10 cellular contexts compared by ENCODE assay signal in the genomic region with DNA sequence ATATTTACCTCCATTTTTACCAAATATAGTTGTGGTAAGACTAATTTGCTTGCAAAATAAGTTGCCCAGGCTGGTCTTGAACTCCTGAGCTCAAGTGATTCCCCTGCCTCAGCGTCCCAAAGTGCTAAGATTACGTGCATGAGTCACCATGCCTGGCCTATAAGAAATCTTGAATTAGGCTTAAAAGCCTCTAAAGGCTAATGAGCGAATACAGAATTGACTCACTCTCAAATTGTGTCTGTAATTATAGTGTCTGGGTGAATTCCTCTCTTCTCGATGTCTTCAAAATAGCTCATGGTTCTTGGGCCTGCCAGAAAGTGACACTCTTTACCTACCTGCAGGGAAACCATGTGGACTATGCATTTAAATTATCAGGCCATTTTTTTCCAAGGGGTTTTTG.
"Had no signal": no experiment of that assay in that cellular context is flagged by ENCODE, and none has a peak within 500 bp of the region (broad histone marks: within the 10 kb centered on the region; RNA-seq: fewer than 3 reads in every experiment).

No MANE protein-coding gene starts in this region.

- H3K4me2 ChIP-seq: KMS-11 had no signal

- H3K4me1 ChIP-seq: HAP-1 had no signal

- H3K9ac ChIP-seq: GM23248, KMS-11 had no signal

- DNase-seq: GM23248, GOT3, H7, HFFc6, KBM-7 had no signal

- H3K36me3 ChIP-seq: HAP-1 had no signal

- H2AFZ ChIP-seq: GM23248 had no signal

- H3K27ac ChIP-seq: GM23248, HL-60, KMS-11 had no signal

- ATAC-seq: HCT116, HepG2 had no signal

- H3K4me3 ChIP-seq: GM23248, HAP-1 had no signal

- FAIRE-seq: HepG2 had no signal

- H3K9me3 ChIP-seq: HAP-1 had no signal
